In genomic region chrX:103681443-103681842, GRCh38 we compare ENCODE assay signal across 22 cellular contexts. TPM values are rescaled to one million over a fixed set of nuclear protein-coding genes. Genes with fewer than 3 reads are reported as not detected.
DNase-seq lines count a peak whose midpoint lies in the region; ATAC-seq and TF ChIP-seq lines count a peak whose summit lies in the region.
"Had no signal": no experiment of that assay in that cellular context is flagged by ENCODE, and none has a peak within 500 bp of the region (broad histone marks: within the 10 kb centered on the region; RNA-seq: fewer than 3 reads in every experiment).

No MANE protein-coding gene starts in this region.

- intact Hi-C loops in sciatic nerve (cut with DNase I), result loop anchor here (10.0 kb wide), 1 partner anchor 133 kb away; no protein-coding TSS in a partner anchor

- no peaks in the 10 kb centered on the region; the same call in 1 of the 2 replicates for H3K27me3 Mint-ChIP-seq in HFFc6 (ENCODE audit: insufficient read depth)
- H3K27me3 Mint-ChIP-seq: CD4-positive, CD25-positive, alpha-beta regulatory T cell had no signal

- DNase-seq in HFFc6 (no peak), fibroblast of mammary gland (ENCODE audit: low read depth) (peak; percentile 56), omental fat pad (ENCODE audit: low spot score) (no peak), sciatic nerve (ENCODE audit: low spot score) (no peak), NOMO-1 treated with dmso at 0.1 percent for 144 hours (lab: John Stamatoyannopoulos, UW; ENCODE audit: unreplicated experiment) (no peak), NCI-H446 treated with DMSO at 0.1 percent for 48 hours (lab: John Stamatoyannopoulos, UW) (no peak)
- DNase-seq: CD4-positive, CD25-positive, alpha-beta regulatory T cell; COR-L47; DND-41; Kasumi-1; NCI-H1694; NCI-H2081; NCI-H2171; NCI-H345; NCI-H524 treated with DMSO at 0.1 percent for 48 hours; OCI-M1 had no signal

- H2AFZ ChIP-seq in ACC112 (ENCODE audit: low read length, unreplicated experiment), result no peak overlapping the region

- H3K36me3 ChIP-seq in ACC112 (ENCODE audit: insufficient read depth, low read length), result peaks cover 50% of the 10 kb centered on the region

- H3K4me1 ChIP-seq in ACC112 (ENCODE audit: control insufficient read depth, insufficient read depth, low read length, unreplicated experiment), result peaks cover 46% of the 10 kb centered on the region

- ATAC-seq in omental fat pad (ENCODE audit: low FRiP score) (peak; percentile 63), GM18870 (IDR thresholded peaks at IDR 0.05; ENCODE audit: unreplicated experiment) (no peak), sciatic nerve (no peak)
- ATAC-seq: Right ventricle myocardium inferior had no signal

- peak overlapping the region; percentile 29; the same call in 1 of the 2 replicates for H3K27ac ChIP-seq in ACC112 (ENCODE audit: low read depth, low read length)
- H3K27ac ChIP-seq: SJSA1 had no signal

- no peak for TF ChIP-seq CTCF in HFFc6 (IDR thresholded peaks at IDR 0.05)
- TF ChIP-seq CTCF in fibroblast of mammary gland (conservative IDR thresholded peaks at IDR 0.05; ENCODE audit: control insufficient read depth, insufficient read depth, low read depth, low read length), result no peak
- TF ChIP-seq CTCF in omental fat pad (IDR thresholded peaks at IDR 0.05), result no peak

- no peak overlapping the region for H3K4me3 ChIP-seq in ACC112 (ENCODE audit: low read depth, low read length)
- H3K4me3 ChIP-seq in fibroblast of mammary gland (ENCODE audit: control insufficient read depth, low read depth, low read length), result no peak overlapping the region
- H3K4me3 ChIP-seq: SJSA1 had no signal

- H3K79me2 ChIP-seq in ACC112 (ENCODE audit: control insufficient read depth, insufficient read depth, low read length, unreplicated experiment), result peaks cover 43% of the 10 kb centered on the region

- H3K4me3 Mint-ChIP-seq in HFFc6, result no peak overlapping the region; the same call in 1 of the 2 replicates
- H3K4me3 Mint-ChIP-seq: CD4-positive, CD25-positive, alpha-beta regulatory T cell had no signal

- H3K9me3 Mint-ChIP-seq in HFFc6, result no peaks in the 10 kb centered on the region
- H3K9me3 Mint-ChIP-seq: CD4-positive, CD25-positive, alpha-beta regulatory T cell had no signal

- peaks cover 68% of the 10 kb centered on the region for H3K4me1 Mint-ChIP-seq in HFFc6 (ENCODE audit: low read depth)

- peaks cover 48% of the 10 kb centered on the region for H3K36me3 Mint-ChIP-seq in HFFc6 (ENCODE audit: low read depth)

- peak overlapping the region; percentile 18; the same call in 1 of the 2 replicates for H3K27ac Mint-ChIP-seq in HFFc6

- H3K27me3 ChIP-seq in ACC112 (ENCODE audit: insufficient read depth, low read length), result no peaks in the 10 kb centered on the region
- H3K27me3 ChIP-seq: SJSA1 had no signal

RNA-seq across cellular contexts. Expression of gene MORF4L2, which starts 5.1 kb away (rescaled TPM):
- total RNA-seq in HFFc6 (2021; fragmentation: NEBNext Ultra II Directional; extraction: Animal tissue kit (Norgen Biotek cat#: 25700)), result 100 to 1,000 TPM; 529 to 650 (median 569) TPM
- total RNA-seq in omental fat pad (100 to 1,000 TPM; 173 to 373 (median 272) TPM), sciatic nerve (224 TPM)

RNA-seq across cellular contexts. Expression of gene TMEM31, which starts 29.3 kb away (rescaled TPM):
- total RNA-seq in HFFc6 (2021; fragmentation: NEBNext Ultra II Directional; extraction: Animal tissue kit (Norgen Biotek cat#: 25700)), result not detected
- total RNA-seq in omental fat pad (not detected), sciatic nerve (1.4 TPM)
- total RNA-seq: CD4-positive, CD25-positive, alpha-beta regulatory T cell; G401; MCF 10A; Right ventricle myocardium inferior; SJSA1 had no signal

RNA-seq across cellular contexts. Expression of gene TCEAL1, which starts 52.7 kb away (rescaled TPM):
- 10 to 100 TPM; 33.4 to 36.8 (median 35.9) TPM for total RNA-seq in HFFc6 (2021; fragmentation: NEBNext Ultra II Directional; extraction: Animal tissue kit (Norgen Biotek cat#: 25700))
- total RNA-seq in omental fat pad, result 10 to 100 TPM; 32.8 to 70.3 (median 51.7) TPM
- total RNA-seq in sciatic nerve, result 25.4 TPM
